In genomic region chr5:132438276-132438645, GRCh38 we compare ENCODE assay signal across 8 cellular contexts. TPM values are rescaled to one million over a fixed set of nuclear protein-coding genes. Genes with fewer than 3 reads are reported as not detected.
DNase-seq lines count a peak whose midpoint lies in the region; ATAC-seq and TF ChIP-seq lines count a peak whose summit lies in the region.
"Not testable (repeated sequence)": the region's sequence is repeated elsewhere in the genome, so short reads cannot be mapped to it uniquely, and the experiment has no call there.

No MANE protein-coding gene starts in this region.

- not testable (repeated sequence) for H3K27me3 Mint-ChIP-seq in T-helper 1 cell treated with Interleukin-12 subunit alpha and Interleukin-12 subunit beta and Interleukin-4 antibody, amounts not matched to agents 30 μg/mL and 1 μg/mL, for 36 hours (ENCODE audit: low read depth); activated T-cell treated with anti-CD3 and anti-CD28 coated beads, Interleukin-2, amount 50 U/mL, for 72 hours (ENCODE audit: low read depth); natural killer cell treated with Interleukin-12 subunit alpha and Interleukin-12 subunit beta and Interleukin-15 and Interleukin-18, amount 100 ng/mL, for 72 hours; stimulated activated naive CD8-positive, alpha-beta T cell treated with anti-CD3 and anti-CD28 coated beads, Interleukin-15, Interleukin-2, amounts not matched to agents 100 ng/mL and 50 ng/mL, for 24 hours

- not testable (repeated sequence) for TF ChIP-seq POLR2A in vagina (IDR thresholded peaks at IDR 0.05)

- WGBS in hepatocyte (ENCODE audit: low lambda C conversion rate, missing lambda C conversion rate) = 97% methylated on average over 3 of the region's 3 CpGs

- TF ChIP-seq CTCF in brain microvascular endothelial cell (IDR thresholded peaks at IDR 0.05; ENCODE audit: low read depth, low read length, missing control alignments); hepatocyte (IDR thresholded peaks at IDR 0.05; ENCODE audit: poor library complexity); vagina (IDR thresholded peaks at IDR 0.05): not testable (repeated sequence)

- not testable (repeated sequence) for DNase-seq in activated T-cell treated with anti-CD3 and anti-CD28 coated beads, Interleukin-2, amount 50 U/mL, for 72 hours; brain microvascular endothelial cell; hepatocyte (ENCODE audit: low spot score); natural killer cell treated with Interleukin-12 subunit alpha and Interleukin-12 subunit beta and Interleukin-15 and Interleukin-18, amount 100 ng/mL, for 72 hours (ENCODE audit: low spot score); vagina (ENCODE audit: extremely low spot score in 2 of 2)

- ATAC-seq in GM18873 (IDR thresholded peaks at IDR 0.05; ENCODE audit: low FRiP score, unreplicated experiment) = peak; percentile 4
- not testable (repeated sequence) for ATAC-seq in activated T-cell treated with anti-CD3 and anti-CD28 coated beads, Interleukin-2, amount 50 U/mL, for 72 hours (replicated peaks in 1 of 2); natural killer cell treated with Interleukin-12 subunit alpha and Interleukin-12 subunit beta and Interleukin-15 and Interleukin-18, amount 100 ng/mL, for 72 hours

- H3K27ac ChIP-seq in brain microvascular endothelial cell = peak overlapping the region; percentile 75
- peak overlapping the region; percentile 60 for H3K27ac ChIP-seq in hepatocyte
- peak overlapping the region; percentile 84 for H3K27ac ChIP-seq in vagina

- peaks cover 72% of the 10 kb centered on the region for H3K4me1 Mint-ChIP-seq in T-helper 1 cell treated with Interleukin-12 subunit alpha and Interleukin-12 subunit beta and Interleukin-4 antibody, amounts not matched to agents 30 μg/mL and 1 μg/mL, for 36 hours (ENCODE audit: low read depth)
- H3K4me1 Mint-ChIP-seq in activated T-cell treated with anti-CD3 and anti-CD28 coated beads, Interleukin-2, amount 50 U/mL, for 72 hours (ENCODE audit: low read depth) = peaks cover 84% of the 10 kb centered on the region
- H3K4me1 Mint-ChIP-seq in natural killer cell treated with Interleukin-12 subunit alpha and Interleukin-12 subunit beta and Interleukin-15 and Interleukin-18, amount 100 ng/mL, for 72 hours (ENCODE audit: low read depth in 2 of 2) = peaks cover 84 to 90% of the 10 kb centered on the region in 2 donors
- peaks cover 96% of the 10 kb centered on the region for H3K4me1 Mint-ChIP-seq in stimulated activated naive CD8-positive, alpha-beta T cell treated with anti-CD3 and anti-CD28 coated beads, Interleukin-15, Interleukin-2, amounts not matched to agents 100 ng/mL and 50 ng/mL, for 24 hours (ENCODE audit: low read depth)

- H2AFZ ChIP-seq in hepatocyte = not testable (repeated sequence)

- not testable (repeated sequence) for H3K79me2 ChIP-seq in hepatocyte

- H3K9me2 ChIP-seq in hepatocyte (replicated peaks; ENCODE audit: insufficient read depth) = not testable (repeated sequence)

- intact Hi-C loops in vagina (cut with DNase I) = not testable (repeated sequence)

- not testable (repeated sequence) for H3K4me3 ChIP-seq in brain microvascular endothelial cell (ENCODE audit: low read depth, low read length); hepatocyte; vagina

- peak overlapping the region; percentile 84 for H3K27ac Mint-ChIP-seq in T-helper 1 cell treated with Interleukin-12 subunit alpha and Interleukin-12 subunit beta and Interleukin-4 antibody, amounts not matched to agents 30 μg/mL and 1 μg/mL, for 36 hours
- peak overlapping the region; percentile 93 for H3K27ac Mint-ChIP-seq in activated T-cell treated with anti-CD3 and anti-CD28 coated beads, Interleukin-2, amount 50 U/mL, for 72 hours
- H3K27ac Mint-ChIP-seq in natural killer cell treated with Interleukin-12 subunit alpha and Interleukin-12 subunit beta and Interleukin-15 and Interleukin-18, amount 100 ng/mL, for 72 hours = peak overlapping the region; percentile 83 to 92
- H3K27ac Mint-ChIP-seq in stimulated activated naive CD8-positive, alpha-beta T cell treated with anti-CD3 and anti-CD28 coated beads, Interleukin-15, Interleukin-2, amounts not matched to agents 100 ng/mL and 50 ng/mL, for 24 hours = peak overlapping the region; percentile 65

- H3K4me2 ChIP-seq in hepatocyte = not testable (repeated sequence)

- H3K4me3 Mint-ChIP-seq in T-helper 1 cell treated with Interleukin-12 subunit alpha and Interleukin-12 subunit beta and Interleukin-4 antibody, amounts not matched to agents 30 μg/mL and 1 μg/mL, for 36 hours = peak overlapping the region; percentile 47
- peak overlapping the region; percentile 72 to 83 for H3K4me3 Mint-ChIP-seq in activated T-cell treated with anti-CD3 and anti-CD28 coated beads, Interleukin-2, amount 50 U/mL, for 72 hours
- peak overlapping the region; percentile 82 for H3K4me3 Mint-ChIP-seq in natural killer cell treated with Interleukin-12 subunit alpha and Interleukin-12 subunit beta and Interleukin-15 and Interleukin-18, amount 100 ng/mL, for 72 hours
- H3K4me3 Mint-ChIP-seq in stimulated activated naive CD8-positive, alpha-beta T cell treated with anti-CD3 and anti-CD28 coated beads, Interleukin-15, Interleukin-2, amounts not matched to agents 100 ng/mL and 50 ng/mL, for 24 hours = peak overlapping the region; percentile 22

- H3K9me3 Mint-ChIP-seq in T-helper 1 cell treated with Interleukin-12 subunit alpha and Interleukin-12 subunit beta and Interleukin-4 antibody, amounts not matched to agents 30 μg/mL and 1 μg/mL, for 36 hours; activated T-cell treated with anti-CD3 and anti-CD28 coated beads, Interleukin-2, amount 50 U/mL, for 72 hours; natural killer cell treated with Interleukin-12 subunit alpha and Interleukin-12 subunit beta and Interleukin-15 and Interleukin-18, amount 100 ng/mL, for 72 hours; stimulated activated naive CD8-positive, alpha-beta T cell treated with anti-CD3 and anti-CD28 coated beads, Interleukin-15, Interleukin-2, amounts not matched to agents 100 ng/mL and 50 ng/mL, for 24 hours: not testable (repeated sequence)

- H3K9me3 ChIP-seq in hepatocyte (ENCODE audit: low read depth); vagina: not testable (repeated sequence)

- not testable (repeated sequence) for H4K20me1 ChIP-seq in hepatocyte (ENCODE audit: insufficient read depth, poor library complexity, severe bottlenecking)

- H3K4me1 ChIP-seq in hepatocyte (ENCODE audit: insufficient read depth) (peaks cover 31% of the 10 kb centered on the region), vagina (peaks cover 67% of the 10 kb centered on the region)

- H3K36me3 ChIP-seq in brain microvascular endothelial cell (replicated peaks); hepatocyte (replicated peaks; ENCODE audit: insufficient read depth, low read depth); vagina: not testable (repeated sequence)

- peaks cover 34% of the 10 kb centered on the region for H3K36me3 Mint-ChIP-seq in T-helper 1 cell treated with Interleukin-12 subunit alpha and Interleukin-12 subunit beta and Interleukin-4 antibody, amounts not matched to agents 30 μg/mL and 1 μg/mL, for 36 hours (ENCODE audit: low read depth)
- H3K36me3 Mint-ChIP-seq in activated T-cell treated with anti-CD3 and anti-CD28 coated beads, Interleukin-2, amount 50 U/mL, for 72 hours (ENCODE audit: insufficient read depth in 2 of 2) = not testable (repeated sequence)
- H3K36me3 Mint-ChIP-seq in natural killer cell treated with Interleukin-12 subunit alpha and Interleukin-12 subunit beta and Interleukin-15 and Interleukin-18, amount 100 ng/mL, for 72 hours = peaks cover 13% of the 10 kb centered on the region
- H3K36me3 Mint-ChIP-seq in stimulated activated naive CD8-positive, alpha-beta T cell treated with anti-CD3 and anti-CD28 coated beads, Interleukin-15, Interleukin-2, amounts not matched to agents 100 ng/mL and 50 ng/mL, for 24 hours (ENCODE audit: low read depth) = peaks cover 25% of the 10 kb centered on the region

- in situ Hi-C loops in brain microvascular endothelial cell (cut with HindIII; ENCODE audit: low pct_ligation_motif_present, low sequenced_read_pairs) = not testable (repeated sequence)

- H3K27me3 ChIP-seq in brain microvascular endothelial cell (replicated peaks); hepatocyte; vagina: not testable (repeated sequence)

RNA-seq across cellular contexts. Expression of gene IRF1, which starts 52.3 kb away (rescaled TPM):
- 100 to 1,000 TPM; 212 to 226 TPM for total RNA-seq in activated T-cell treated with anti-CD3 and anti-CD28 coated beads, Interleukin-2, amount 50 U/mL, for 72 hours
- total RNA-seq in hepatocyte (25.6 and 30.9 TPM in 2 replicates), vagina (49.8 TPM)
- 35.8 and 44.8 TPM in 2 replicates for polyA plus RNA-seq in hepatocyte
- total RNA-seq in natural killer cell treated with Interleukin-12 subunit alpha and Interleukin-12 subunit beta and Interleukin-15 and Interleukin-18, amount 100 ng/mL, for 72 hours = 100 to 1,000 TPM; 351 to 512 TPM

Comparison
In these comparisons a context has a peak if more than half of its experiments do, and no peak if none do; other contexts are left out.
1. H3K4me3 Mint-ChIP-seq: peak in every context shown above with its lines; median percentile 82 in natural killer cell treated with Interleukin-12 subunit alpha and Interleukin-12 subunit beta and Interleukin-15 and Interleukin-18, amount 100 ng/mL, for 72 hours; 78 in activated T-cell treated with anti-CD3 and anti-CD28 coated beads, Interleukin-2, amount 50 U/mL, for 72 hours; 47 in T-helper 1 cell treated with Interleukin-12 subunit alpha and Interleukin-12 subunit beta and Interleukin-4 antibody, amounts not matched to agents 30 μg/mL and 1 μg/mL, for 36 hours; 22 in stimulated activated naive CD8-positive, alpha-beta T cell treated with anti-CD3 and anti-CD28 coated beads, Interleukin-15, Interleukin-2, amounts not matched to agents 100 ng/mL and 50 ng/mL, for 24 hours.